Comparison of ENCODE assay signal across 8 cellular contexts in the genomic region with DNA sequence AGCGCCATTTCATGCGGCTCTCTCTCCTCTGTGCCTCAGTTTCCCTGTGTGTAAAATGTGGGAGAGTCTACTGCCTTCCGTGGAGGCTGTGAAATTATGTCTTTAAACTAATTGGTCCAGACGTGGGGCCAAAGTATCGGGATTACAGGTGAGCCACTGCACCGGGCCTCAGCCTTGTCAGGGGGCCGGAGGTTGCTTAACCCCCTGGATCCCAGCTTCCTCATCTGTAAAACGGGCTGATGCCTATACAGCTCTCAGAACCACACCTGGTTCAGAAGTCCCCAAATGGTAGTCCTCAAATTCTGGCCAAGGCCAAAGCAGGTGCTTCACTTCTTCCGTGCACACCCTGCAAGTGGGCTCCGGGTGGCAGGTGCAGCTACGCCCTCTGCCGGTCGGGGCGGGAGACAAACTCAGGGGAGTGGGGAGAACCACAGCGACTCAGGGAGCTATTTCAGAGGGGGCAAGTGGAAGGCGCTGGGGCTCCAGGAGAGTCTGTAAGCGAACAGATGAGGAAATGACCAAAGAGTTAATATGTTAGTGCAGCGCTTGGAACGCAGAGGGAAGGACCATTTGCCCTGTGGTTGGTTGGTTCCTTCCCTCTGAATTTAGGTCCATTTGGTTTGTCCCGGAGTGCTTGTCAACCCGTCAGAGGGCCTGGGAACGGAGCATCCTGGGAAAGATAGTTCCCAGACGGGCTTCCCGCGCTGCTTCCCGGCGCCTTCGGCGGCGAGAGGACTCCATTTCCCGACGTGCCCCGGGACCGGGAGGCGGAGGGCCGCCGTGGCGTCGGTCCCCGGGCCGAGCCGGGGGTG. TPM values are rescaled to one million over a fixed set of nuclear protein-coding genes. Genes with fewer than 3 reads are reported as not detected.
A peak's percentile ranks its signal among the peaks of the same experiment; 100 is the strongest.
DNase-seq lines count a peak whose midpoint lies in the region; ATAC-seq and TF ChIP-seq lines count a peak whose summit lies in the region.

A gene (plus strand): TSS at position 812 of the 812 bp plus-strand sequence. CDS start 135 bp downstream, outside the sequence.

- H3K27ac Mint-ChIP-seq in CD4-positive, CD25-positive, alpha-beta regulatory T cell: peak within 1 kb of the TSS; percentile 95 to 100 (median 98)
- H3K27ac Mint-ChIP-seq in activated CD4-positive, alpha-beta memory T cell treated with anti-CD3 and anti-CD28 coated beads for 36 hours: peak within 1 kb of the TSS; percentile 98

- TF ChIP-seq CTCF in dorsolateral prefrontal cortex (IDR thresholded peaks at IDR 0.05 in 54 of 56, conservative IDR thresholded peaks at IDR 0.05 in 2 of 56; ENCODE audit: low read depth in 1 of 56, partially characterized antibody in 56 of 56) (peak; percentile 78 to 97 (median 90)), right lobe of liver (IDR thresholded peaks at IDR 0.05) (peak; percentile 93 to 96 (median 95))

- H3K4me1 ChIP-seq in CD4-positive, CD25-positive, alpha-beta regulatory T cell (ENCODE audit: control insufficient read depth, insufficient read depth, low read length, poor library complexity, severe bottlenecking): peaks cover 26% of the 10 kb centered on the region
- H3K4me1 ChIP-seq in right lobe of liver: peaks cover 0 to 29% (median 11%) of the 10 kb centered on the region in 4 donors

- CTCF ChIA-PET in activated CD4-positive, alpha-beta memory T cell treated with anti-CD3 and anti-CD28 coated beads for 36 hours (lab: Charles Lee): interaction anchor here (0.6 to 4.2 kb wide), 27 partner anchors 9 to 170 kb away, joined by 3 to 50 read pairs (median 4); a partner anchor contains a TSS

- peak within 1 kb of the TSS; percentile 94 to 99 (median 98) for H3K4me3 Mint-ChIP-seq in CD4-positive, CD25-positive, alpha-beta regulatory T cell
- peak within 1 kb of the TSS; percentile 99 for H3K4me3 Mint-ChIP-seq in activated CD4-positive, alpha-beta memory T cell treated with anti-CD3 and anti-CD28 coated beads for 36 hours

- ATAC-seq in CD4-positive, CD25-positive, alpha-beta regulatory T cell (ENCODE audit: low read depth in 2 of 2): peak; percentile 94
- ATAC-seq in GM19438 (IDR thresholded peaks at IDR 0.05; ENCODE audit: low read depth, unreplicated experiment) (peak; percentile 68), HG03571 (IDR thresholded peaks at IDR 0.05; ENCODE audit: unreplicated experiment) (peak; percentile 73), right lobe of liver (peak; percentile 91 to 97 (median 92))

- H3K36me3 ChIP-seq in CD4-positive, CD25-positive, alpha-beta regulatory T cell (ENCODE audit: control insufficient read depth, insufficient read depth, low read length): no peaks in the 10 kb centered on the region
- no peaks in the 10 kb centered on the region for H3K36me3 ChIP-seq in right lobe of liver

- TF ChIP-seq POLR2A in right lobe of liver (IDR thresholded peaks at IDR 0.05): no peak

- 1% methylated on average over 16 of the region's 42 CpGs for WGBS in right lobe of liver (ENCODE audit: insufficient coverage, low coverage, low lambda C conversion rate, missing lambda C conversion rate)

- H3K9me3 Mint-ChIP-seq in CD4-positive, CD25-positive, alpha-beta regulatory T cell: peaks cover 0 to 3% (median 0%) of the 10 kb centered on the region in 7 donors
- H3K9me3 Mint-ChIP-seq in activated CD4-positive, alpha-beta memory T cell treated with anti-CD3 and anti-CD28 coated beads for 36 hours: no peaks in the 10 kb centered on the region

- intact Hi-C loops in activated CD4-positive, alpha-beta memory T cell treated with anti-CD3 and anti-CD28 coated beads for 36 hours (cut with micrococcal nuclease): loop anchor here (1.0 to 2.0 kb wide), 4 partner anchors 8 to 209 kb away; a partner anchor contains a TSS
- intact Hi-C loops in dorsolateral prefrontal cortex (cut with DNase I): loop anchor here (1.0 to 5.0 kb wide), 3 partner anchors 8 to 68 kb away; a partner anchor contains a TSS
- intact Hi-C loops in right lobe of liver (cut with DNase I): no loop called here

- POLR2A ChIA-PET in activated CD4-positive, alpha-beta memory T cell treated with anti-CD3 and anti-CD28 coated beads for 36 hours (lab: Charles Lee): interaction anchor here (0.7 to 2.5 kb wide), 4 partner anchors 8 to 200 kb away, joined by 3 to 18 read pairs (median 4); a partner anchor contains a TSS

- peak; percentile 89 to 98 (median 93) for DNase-seq in CD4-positive, CD25-positive, alpha-beta regulatory T cell
- DNase-seq in NCI-H774 (lab: John Stamatoyannopoulos, UW): peak; percentile 95
- peak; percentile 96 for DNase-seq in activated CD4-positive, alpha-beta memory T cell treated with anti-CD3 and anti-CD28 coated beads for 36 hours
- peak; percentile 85 to 97 (median 94) for DNase-seq in dorsolateral prefrontal cortex
- peak; percentile 96 to 97 (median 97) for DNase-seq in right lobe of liver
- DNase-seq in stimulated activated CD4-positive, alpha-beta T cell treated with anti-CD3 and anti-CD28 coated beads, Interleukin-4, amount 100 ng/mL, for 24 hours: peak; percentile 94

- peaks cover 5% of the 10 kb centered on the region for H3K27me3 Mint-ChIP-seq in CD4-positive, CD25-positive, alpha-beta regulatory T cell
- H3K27me3 Mint-ChIP-seq in activated CD4-positive, alpha-beta memory T cell treated with anti-CD3 and anti-CD28 coated beads for 36 hours: no peaks in the 10 kb centered on the region

- H3K4me3 ChIP-seq in CD4-positive, CD25-positive, alpha-beta regulatory T cell (ENCODE audit: low read depth, low read length): peak within 1 kb of the TSS; percentile 90
- H3K4me3 ChIP-seq in dorsolateral prefrontal cortex: peak within 1 kb of the TSS; percentile 60 to 100 (median 96)
- peak within 1 kb of the TSS; percentile 92 to 99 (median 97) for H3K4me3 ChIP-seq in right lobe of liver

- H3K27me3 ChIP-seq in CD4-positive, CD25-positive, alpha-beta regulatory T cell (ENCODE audit: control insufficient read depth, insufficient read depth, low read length): no peaks in the 10 kb centered on the region
- H3K27me3 ChIP-seq in dorsolateral prefrontal cortex: no peaks in the 10 kb centered on the region
- no peaks in the 10 kb centered on the region for H3K27me3 ChIP-seq in right lobe of liver

- no peaks in the 10 kb centered on the region for H3K9me3 ChIP-seq in CD4-positive, CD25-positive, alpha-beta regulatory T cell (ENCODE audit: control insufficient read depth in 2 of 2, low read length in 2 of 2)
- no peaks in the 10 kb centered on the region for H3K9me3 ChIP-seq in right lobe of liver

- H3K4me1 Mint-ChIP-seq in CD4-positive, CD25-positive, alpha-beta regulatory T cell: peaks cover 6 to 37% (median 27%) of the 10 kb centered on the region in 4 donors
- peaks cover 28% of the 10 kb centered on the region for H3K4me1 Mint-ChIP-seq in activated CD4-positive, alpha-beta memory T cell treated with anti-CD3 and anti-CD28 coated beads for 36 hours (ENCODE audit: low read depth)

- H3K36me3 Mint-ChIP-seq in CD4-positive, CD25-positive, alpha-beta regulatory T cell: no peaks in the 10 kb centered on the region
- H3K36me3 Mint-ChIP-seq in activated CD4-positive, alpha-beta memory T cell treated with anti-CD3 and anti-CD28 coated beads for 36 hours: peaks cover 6% of the 10 kb centered on the region

- peak within 1 kb of the TSS; percentile 81 for H3K27ac ChIP-seq in CD4-positive, CD25-positive, alpha-beta regulatory T cell (ENCODE audit: insufficient read depth, low read length, poor library complexity, severe bottlenecking)
- peak within 1 kb of the TSS; percentile 68 to 99 (median 94) for H3K27ac ChIP-seq in dorsolateral prefrontal cortex
- peak within 1 kb of the TSS; percentile 95 to 99 (median 99) for H3K27ac ChIP-seq in right lobe of liver

RNA-seq across cellular contexts. Expression of the gene that starts here (rescaled TPM):
- total RNA-seq in CD4-positive, CD25-positive, alpha-beta regulatory T cell: 78.2 TPM
- polyA plus RNA-seq in CD4-positive, CD25-positive, alpha-beta regulatory T cell: 1 to 10 TPM; 2.5 to 4.7 (median 4.4) TPM
- total RNA-seq in activated CD4-positive, alpha-beta memory T cell treated with anti-CD3 and anti-CD28 coated beads for 36 hours: 10 to 100 TPM; 72.7 to 73.2 TPM
- 100 to 1,000 TPM in 117 of 120 experiments, 10 to 100 TPM in 3; 92.0 to 167 (median 124) TPM for total RNA-seq in dorsolateral prefrontal cortex
- total RNA-seq in right lobe of liver: 10 to 100 TPM; 42.5 to 67.3 (median 49.5) TPM

Comparison
In these comparisons a context has a peak if more than half of its experiments do, and no peak if none do; other contexts are left out.
1. Peak in every context shown above with its lines: DNase-seq, ATAC-seq, H3K4me3 ChIP-seq and H3K27ac ChIP-seq.
2. intact Hi-C loops: an anchor here in activated CD4-positive, alpha-beta memory T cell treated with anti-CD3 and anti-CD28 coated beads for 36 hours (1.0 to 2.0 kb wide) and dorsolateral prefrontal cortex (1.0 to 5.0 kb wide); none called in right lobe of liver.